ENCODE assay signal across 8 cellular contexts in the genomic region with DNA sequence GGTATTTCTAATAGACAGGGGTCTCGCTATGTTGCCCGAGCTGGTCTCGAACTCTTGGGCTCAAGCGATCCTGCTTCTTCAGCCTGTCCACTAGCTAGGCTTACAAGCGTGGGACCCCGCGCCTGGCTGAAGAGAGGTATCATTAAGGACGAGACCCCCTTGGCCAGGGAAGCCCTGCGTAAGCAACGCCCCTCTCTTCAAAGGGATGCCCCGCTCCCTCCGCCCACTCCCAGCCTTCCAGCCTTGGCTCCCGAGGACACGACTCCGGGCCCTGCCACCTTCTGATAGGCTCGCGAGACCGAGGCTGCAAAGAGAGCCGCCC. TPM values are rescaled to one million over a fixed set of nuclear protein-coding genes. Genes with fewer than 3 reads are reported as not detected.
DNase-seq lines count a peak whose midpoint lies in the region; ATAC-seq and TF ChIP-seq lines count a peak whose summit lies in the region.

No MANE protein-coding gene starts in this region.

- no peak for TF ChIP-seq POLR2A in esophagus muscularis mucosa (IDR thresholded peaks at IDR 0.05; ENCODE audit: low read depth)
- TF ChIP-seq POLR2A in prostate gland (IDR thresholded peaks at IDR 0.05) = no peak

- H3K36me3 ChIP-seq in SK-N-MC (ENCODE audit: insufficient read depth, low read length) (no peaks in the 10 kb centered on the region), esophagus muscularis mucosa (peaks cover 0 to 2% (median under 1%) of the 10 kb centered on the region in 4 donors), prostate gland (no peaks in the 10 kb centered on the region)

- POLR2A ChIA-PET in AG04449 (lab: Yijun Ruan, JAX) = interaction anchor here (0.6 to 2.0 kb wide), 11 partner anchors 10 to 415 kb away, joined by 3 to 9 read pairs (median 4); a partner anchor contains a TSS

- DNase-seq in AG04449 (ENCODE audit: low read depth, low spot score) (no peak), GM10266 (ENCODE audit: extremely low spot score) (peak; percentile 89), SK-N-MC (ENCODE audit: low read depth, low spot score) (peak; percentile 83), esophagus muscularis mucosa (ENCODE audit: extremely low spot score) (no peak), prostate gland (ENCODE audit: low spot score) (no peak), left colon (no peak), A172 (ENCODE audit: low spot score) (no peak), NCI-H526 treated with DMSO at 0.1 percent for 48 hours (lab: John Stamatoyannopoulos, UW) (no peak)

- intact Hi-C loops in esophagus muscularis mucosa (cut with DNase I) (loop anchor here (5.0 kb wide), 1 partner anchor 48 kb away; a partner anchor contains a TSS), prostate gland (cut with DNase I) (loop anchor here (1.0 to 5.0 kb wide), 2 partner anchors 38 to 48 kb away; a partner anchor contains a TSS), left colon (cut with DNase I, micrococcal nuclease) (no loop called here)

- CTCF ChIA-PET in AG04449 (lab: Yijun Ruan, JAX) = interaction anchor here (0.9 to 2.2 kb wide), 2 partner anchors 10 to 112 kb away, joined by 3 to 6 read pairs; a partner anchor contains a TSS

- WGBS in esophagus muscularis mucosa = 0% methylated on average over 7 of the region's 19 CpGs
- WGBS in prostate gland = 12% methylated on average over 14 of the region's 19 CpGs

- peak overlapping the region; percentile 83 for H3K4me3 ChIP-seq in AG04449 (ENCODE audit: low read depth, low read length)
- H3K4me3 ChIP-seq in SK-N-MC = peak overlapping the region; percentile 83
- peak overlapping the region; percentile 80 to 92 (median 86) for H3K4me3 ChIP-seq in esophagus muscularis mucosa
- peak overlapping the region; percentile 51 to 72 for H3K4me3 ChIP-seq in prostate gland

- H3K4me1 ChIP-seq in esophagus muscularis mucosa (peaks cover 33 to 54% (median 49%) of the 10 kb centered on the region in 4 donors), prostate gland (replicated peaks) (peaks cover 19% of the 10 kb centered on the region)

- ATAC-seq in left colon = no peak

- H3K9ac ChIP-seq in SK-N-MC (ENCODE audit: insufficient read length) = peak overlapping the region; percentile 81

- TF ChIP-seq CTCF in AG04449 (IDR thresholded peaks at IDR 0.05; ENCODE audit: insufficient read depth, low read length, missing control alignments) (no peak), GM10266 (IDR thresholded peaks at IDR 0.05; ENCODE audit: control insufficient read depth, insufficient read depth, low read depth, missing control alignments) (no peak), esophagus muscularis mucosa (IDR thresholded peaks at IDR 0.05) (no peak), prostate gland (IDR thresholded peaks at IDR 0.05) (no peak)

- H3K9me3 ChIP-seq in SK-N-MC (ENCODE audit: low read depth, low read length) (no peaks in the 10 kb centered on the region), esophagus muscularis mucosa (no peaks in the 10 kb centered on the region), prostate gland (no peaks in the 10 kb centered on the region)

- H3K27ac ChIP-seq in SK-N-MC = no peak overlapping the region
- peak overlapping the region; percentile 90 to 96 (median 94) for H3K27ac ChIP-seq in esophagus muscularis mucosa (replicated peaks in 1 of 4)
- H3K27ac ChIP-seq in prostate gland = peak overlapping the region; percentile 82 to 95

- no peak for TF ChIP-seq EP300 in esophagus muscularis mucosa (IDR thresholded peaks at IDR 0.05)

- H3K27me3 ChIP-seq in esophagus muscularis mucosa (no peaks in the 10 kb centered on the region), prostate gland (replicated peaks; ENCODE audit: insufficient read depth) (no peaks in the 10 kb centered on the region)

RNA-seq across cellular contexts. Expression of a gene that starts 0.2 kb away (rescaled TPM):
- 10 to 100 TPM in 2 of 4 donors, 1 to 10 TPM in 2; 9.6 to 11.2 (median 10.5) TPM for total RNA-seq in esophagus muscularis mucosa
- total RNA-seq in prostate gland = 10 to 100 TPM in 1 of 2 donors, 1 to 10 TPM in 1; 7.8 to 13.2 TPM
- 1 to 10 TPM; 5.2 to 5.9 TPM for total RNA-seq in left colon
- 16.2 and 17.9 TPM in 2 replicates for total RNA-seq in A172 (2014; rRNA removed; shearing (Covaris generic))

RNA-seq across cellular contexts. Expression of a gene that starts 4.2 kb away (rescaled TPM):
- total RNA-seq in esophagus muscularis mucosa = 10 to 100 TPM; 26.6 to 37.9 (median 32.7) TPM
- 10 to 100 TPM; 37.4 to 37.8 TPM for total RNA-seq in prostate gland
- 10 to 100 TPM; 32.0 to 37.2 TPM for total RNA-seq in left colon
- total RNA-seq in A172 (2014; rRNA removed; shearing (Covaris generic)) = 23.7 and 26.8 TPM in 2 replicates

RNA-seq across cellular contexts. Expression of a gene that starts 31.6 kb away (rescaled TPM):
- total RNA-seq in esophagus muscularis mucosa (1 to 10 TPM; 2.5 to 6.2 (median 3.0) TPM), prostate gland (10 to 100 TPM; 20.6 to 25.2 TPM), left colon (10 to 100 TPM; 15.4 to 25.5 TPM)
- 9.6 and 19.0 TPM in 2 replicates for total RNA-seq in A172 (2014; rRNA removed; shearing (Covaris generic))

RNA-seq across cellular contexts. Expression of a gene that starts 38.3 kb away (rescaled TPM):
- total RNA-seq in esophagus muscularis mucosa (100 to 1,000 TPM; 487 to 697 (median 507) TPM), prostate gland (100 to 1,000 TPM; 797 to 850 TPM), left colon (100 to 1,000 TPM; 297 to 369 TPM)
- total RNA-seq in A172 (2014; rRNA removed; shearing (Covaris generic)) = 430 and 1,432 TPM in 2 replicates

RNA-seq across cellular contexts. Expression of a gene that starts 47.7 kb away (rescaled TPM):
- total RNA-seq in esophagus muscularis mucosa = 1 to 10 TPM; 2.1 to 3.8 (median 3.3) TPM
- total RNA-seq in prostate gland = 10 to 100 TPM in 1 of 2 donors, 1 to 10 TPM in 1; 5.5 to 11.2 TPM
- total RNA-seq in left colon = 1 to 10 TPM; 3.7 to 4.0 TPM
- total RNA-seq in A172 (2014; rRNA removed; shearing (Covaris generic)) = 11.4 and 12.3 TPM in 2 replicates

Comparison
In these comparisons a context has a peak if more than half of its experiments do, and no peak if none do; other contexts are left out.
1. DNase-seq: peak in GM10266 (single experiment) and SK-N-MC (single experiment); none in AG04449 (single experiment), esophagus muscularis mucosa (single experiment), prostate gland (single experiment), left colon (0 of 2), A172 (single experiment) and NCI-H526 treated with DMSO at 0.1 percent for 48 hours (single experiment).
2. intact Hi-C loops: an anchor here in esophagus muscularis mucosa (5.0 kb wide) and prostate gland (1.0 to 5.0 kb wide); none called in left colon.
3. Peak in every context shown above with its lines, with median percentiles within 50 percentile points of each other: H3K4me3 ChIP-seq.